8 cellular contexts compared by ENCODE assay signal in the genomic region with DNA sequence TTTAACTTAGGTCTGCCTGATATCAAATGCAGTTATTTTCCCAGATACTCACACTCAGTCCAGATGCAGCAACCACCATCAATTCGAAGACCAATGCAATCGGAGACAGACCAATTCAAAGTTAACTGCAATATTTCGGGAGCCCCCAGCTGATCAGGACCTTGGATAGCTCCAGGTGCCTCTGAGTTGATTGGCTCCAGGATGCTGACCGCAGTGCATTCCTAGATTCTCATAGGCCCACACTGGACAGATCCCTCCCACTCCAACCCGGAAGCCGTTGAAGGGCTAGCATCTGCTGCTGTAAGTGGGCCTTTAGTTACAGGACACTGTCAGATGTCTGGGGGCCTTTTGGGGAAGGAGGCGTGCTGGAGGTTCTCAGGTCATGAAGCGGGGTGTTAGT.
A peak's percentile ranks its signal among the peaks of the same experiment; 100 is the strongest.
DNase-seq lines count a peak whose midpoint lies in the region; ATAC-seq and TF ChIP-seq lines count a peak whose summit lies in the region.

No MANE protein-coding gene starts in this region.

- in situ Hi-C loops in SK-MEL-5 (cut with HindIII; ENCODE audit: low pct_unique_long_range_greater_than_20kb, low sequenced_read_pairs), result no loop called here

- no peak overlapping the region for H3K4me3 ChIP-seq in cardiac fibroblast (replicated peaks in 1 of 2; ENCODE audit: low read depth in 2 of 2, low read length in 2 of 2)

- ATAC-seq in GM19324 (IDR thresholded peaks at IDR 0.05; ENCODE audit: low FRiP score, unreplicated experiment) (no peak), HG03457 (IDR thresholded peaks at IDR 0.05; ENCODE audit: unreplicated experiment) (no peak)

- no peak for TF ChIP-seq CTCF in cardiac fibroblast (IDR thresholded peaks at IDR 0.05; ENCODE audit: low read depth, low read length)

- peak; percentile 63 for DNase-seq in activated CD8-positive, alpha-beta memory T cell treated with anti-CD3 and anti-CD28 coated beads for 24 hours
- no peak for DNase-seq in activated CD8-positive, alpha-beta memory T cell treated with anti-CD3 and anti-CD28 coated beads, Interleukin-2, amount 50 U/mL, for 4 hours
- DNase-seq in SK-MEL-5 (ENCODE audit: low read depth, low spot score) (peak; percentile 63), cardiac fibroblast (ENCODE audit: low read depth in 2 of 2) (peak; percentile 48 to 54), myocyte (ENCODE audit: low read depth) (peak; percentile 85), NCI-H2029 treated with DMSO at 0.1 percent for 48 hours (lab: John Stamatoyannopoulos, UW) (no peak)

Comparison
In these comparisons a context has a peak if more than half of its experiments do, and no peak if none do; other contexts are left out.
1. DNase-seq: peak in activated CD8-positive, alpha-beta memory T cell treated with anti-CD3 and anti-CD28 coated beads for 24 hours (single experiment), SK-MEL-5 (single experiment), cardiac fibroblast (2 of 2) and myocyte (single experiment); none in activated CD8-positive, alpha-beta memory T cell treated with anti-CD3 and anti-CD28 coated beads, Interleukin-2, amount 50 U/mL, for 4 hours (single experiment) and NCI-H2029 treated with DMSO at 0.1 percent for 48 hours (single experiment).